ENCODE assay signal across 33 cellular contexts in the genomic region with DNA sequence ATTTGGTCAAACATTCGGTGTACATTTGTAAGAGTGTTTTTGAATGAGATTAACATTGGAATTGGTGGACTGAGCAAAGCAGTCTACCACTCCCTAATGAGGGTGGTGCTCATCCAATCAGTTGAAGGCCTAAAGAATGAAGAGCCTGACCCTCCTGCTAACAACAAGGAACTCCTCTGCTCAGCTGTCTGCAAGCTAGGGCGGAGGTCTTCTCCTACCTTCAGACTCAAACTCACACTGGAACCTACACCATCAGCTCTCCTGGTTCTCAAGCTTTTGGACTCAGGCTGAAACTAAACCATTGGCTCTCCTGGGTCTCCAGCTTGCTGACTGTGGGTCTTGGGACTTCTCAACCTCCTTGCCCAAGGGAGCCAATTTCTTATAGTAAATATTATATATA. TPM values are rescaled to one million over a fixed set of nuclear protein-coding genes. Genes with fewer than 3 reads are reported as not detected.
"Had no signal": no experiment of that assay in that cellular context is flagged by ENCODE, and none has a peak within 500 bp of the region (broad histone marks: within the 10 kb centered on the region; RNA-seq: fewer than 3 reads in every experiment).

No MANE protein-coding gene starts in this region.

- FAIRE-seq: astrocyte, TTC549 had no signal

- H3K27ac ChIP-seq: adrenal gland, body of pancreas, brain microvascular endothelial cell, breast epithelium, VCaP had no signal

- DNase-seq: activated B cell treated with CpG ODN at 0.5 μM for 24 hours; activated CD4-positive, alpha-beta memory T cell treated with anti-CD3 and anti-CD28 coated beads for 36 hours; activated CD4-positive, alpha-beta T cell treated with anti-CD3 and anti-CD28 coated beads for 4 hours; activated CD4-positive, alpha-beta T cell treated with anti-CD3 and anti-CD28 coated beads, Interleukin-2, amount 10 ng/mL, durations not matched to agents 24 days and 14 days; activated CD4-positive, alpha-beta T cell treated with anti-CD3 and anti-CD28 coated beads, Interleukin-2, amount 50 U/mL, for 1 hour; activated CD4-positive, alpha-beta T cell treated with anti-CD3 and anti-CD28 coated beads, Interleukin-2, amount 50 U/mL, for 4 hours; activated CD4-positive, CD25-positive, alpha-beta regulatory T cell treated with anti-CD3 and anti-CD28 coated beads, Interleukin-2, amount 50 U/mL, for 72 hours; activated CD8-positive, alpha-beta memory T cell treated with anti-CD3 and anti-CD28 coated beads, Interleukin-2, amount 50 U/mL, for 4 hours; activated CD8-positive, alpha-beta T cell treated with anti-CD3 and anti-CD28 coated beads for 36 hours; activated effector memory CD4-positive, alpha-beta T cell treated with anti-CD3 and anti-CD28 coated beads, Interleukin-2, amount 50 U/mL, for 16 hours; activated gamma-delta T cell treated with Interleukin-2 at 50 U/mL for 16 hours; activated naive CD4-positive, alpha-beta T cell; activated naive CD4-positive, alpha-beta T cell treated with anti-CD3 and anti-CD28 coated beads for 36 hours; activated naive CD4-positive, alpha-beta T cell treated with anti-CD3 and anti-CD28 coated beads, Interleukin-2, amount 50 U/mL, for 16 hours; activated naive CD8-positive, alpha-beta T cell treated with anti-CD3 and anti-CD28 coated beads for 36 hours; activated T-cell treated with anti-CD3 and anti-CD28 coated beads for 4 hours; activated T-cell treated with anti-CD3 and anti-CD28 coated beads, Interleukin-2, amount 50 U/mL, for 1 hour; activated T-cell treated with anti-CD3 and anti-CD28 coated beads, Interleukin-2, amount 50 U/mL, for 4 hours; activated T-cell treated with anti-CD3 and anti-CD28 coated beads, Interleukin-2, amount 50 U/mL, for 72 hours; adrenal gland; amniotic stem cell; aorta; body of pancreas; brain microvascular endothelial cell; central memory CD4-positive, alpha-beta T cell; T-helper 2 cell; T-helper 9 cell had no signal

- ATAC-seq: activated CD8-positive, alpha-beta T cell treated with anti-CD3 and anti-CD28 coated beads for 36 hours; activated naive CD4-positive, alpha-beta T cell treated with anti-CD3 and anti-CD28 coated beads, Interleukin-2, amount 50 U/mL, for 72 hours; activated T-cell treated with anti-CD3 and anti-CD28 coated beads, Interleukin-2, amount 50 U/mL, for 4 hours; activated T-cell treated with anti-CD3 and anti-CD28 coated beads, Interleukin-2, amount 50 U/mL, for 72 hours; activated T-helper 17 cell treated with anti-CD3 and anti-CD28 coated beads, Interleukin-2, amount 50 U/mL, for 72 hours; body of pancreas had no signal

- H3K4me1 ChIP-seq: body of pancreas, breast epithelium had no signal

- H3K4me3 ChIP-seq: adrenal gland, body of pancreas, breast epithelium had no signal

- H3K27me3 ChIP-seq: adrenal gland, body of pancreas, brain microvascular endothelial cell, breast epithelium had no signal

- H3K36me3 ChIP-seq: adrenal gland, brain microvascular endothelial cell, breast epithelium had no signal

- H3K9me3 ChIP-seq: adrenal gland, body of pancreas, breast epithelium had no signal

RNA-seq across cellular contexts. Expression of a gene that starts 55.5 kb away (rescaled TPM):
- total RNA-seq: activated B cell treated with CpG ODN at 0.5 μM for 24 hours had no signal
